12 cellular contexts compared by ENCODE assay signal in genomic region chr12:116171549-116171948, GRCh38.
DNase-seq lines count a peak whose midpoint lies in the region; ATAC-seq, FAIRE-seq and TF ChIP-seq lines count a peak whose summit lies in the region.
"Had no signal": no experiment of that assay in that cellular context is flagged by ENCODE, and none has a peak within 500 bp of the region (broad histone marks: within the 10 kb centered on the region; RNA-seq: fewer than 3 reads in every experiment).

No MANE protein-coding gene starts in this region.

- intact Hi-C loops in K562 (cut with micrococcal nuclease): no loop called here
- intact Hi-C loops in PC-9 (cut with micrococcal nuclease; ENCODE audit: unreplicated experiment): no loop called here
- intact Hi-C loops in lower lobe of right lung (cut with DNase I): no loop called here

- peaks cover 42% of the 10 kb centered on the region for H4K20me1 ChIP-seq in MM.1S (ENCODE audit: insufficient read depth, low read length)
- H4K20me1 ChIP-seq in K562 (replicated peaks; ENCODE audit: control insufficient read depth, insufficient read depth, low read length): peaks cover 10% of the 10 kb centered on the region; the same call in 1 of the 2 replicates
- peaks cover 47% of the 10 kb centered on the region for H4K20me1 ChIP-seq in PC-9 (ENCODE audit: insufficient read depth)

- peak overlapping the region in 5 of 10 donors; percentile 0 to 67 (median 46) for H3K27ac Mint-ChIP-seq in naive thymus-derived CD8-positive, alpha-beta T cell

- peak; percentile 26 for FAIRE-seq in K562 (lab: Jason Lieb, UNC)

- no peaks in the 10 kb centered on the region for H3K9me3 ChIP-seq in MM.1S (replicated peaks; ENCODE audit: insufficient read depth, low read length)
- H3K9me3 ChIP-seq in K562 (replicated peaks; ENCODE audit: control insufficient read depth, insufficient read depth, low read depth, low read length): no peaks in the 10 kb centered on the region
- H3K9me3 ChIP-seq in PC-9 (ENCODE audit: insufficient read depth, low read depth): no peaks in the 10 kb centered on the region
- no peaks in the 10 kb centered on the region for H3K9me3 ChIP-seq in lower lobe of right lung

- peak overlapping the region; percentile 86 for H3K4me2 ChIP-seq in MM.1S (ENCODE audit: low read depth, low read length)
- H3K4me2 ChIP-seq in K562 (ENCODE audit: insufficient read depth, low read length): no peak overlapping the region
- no peak overlapping the region for H3K4me2 ChIP-seq in PC-9

- POLR2A ChIA-PET in K562 (lab: Yijun Ruan, JAX): interaction anchor here (1.0 to 1.8 kb wide), 6 partner anchors 10 to 25 kb away, joined by 3 to 7 read pairs (median 4); no protein-coding TSS in a partner anchor
- POLR2A ChIA-PET in naive thymus-derived CD8-positive, alpha-beta T cell (lab: Charles Lee): no interaction called here
- POLR2A ChIA-PET in PC-9 (lab: Charles Lee; ENCODE audit: unreplicated experiment): interaction anchor here (0.7 kb wide), 1 partner anchor 144 kb away, joined by 3 read pairs; no protein-coding TSS in a partner anchor

- H3K9me1 ChIP-seq in K562 (ENCODE audit: control insufficient read depth, insufficient read depth, low read length): no peaks in the 10 kb centered on the region

- H3K27ac ChIP-seq in MM.1S (ENCODE audit: low read length) (peak overlapping the region; percentile 55; the same call in 1 of the 2 replicates), K562 (ENCODE audit: extremely low read depth, low read depth, low read length) (peak overlapping the region; percentile 83), PC-9 (no peak overlapping the region), lower lobe of right lung (no peak overlapping the region)

- TF ChIP-seq RAD21 in K562 (CRISPR knock-in tag; conservative IDR thresholded peaks at IDR 0.05 in 1 of 2, IDR thresholded peaks at IDR 0.05 in 1 of 2): no peak

- BruUV-seq in K562 (replicated peaks; lab: Mats Ljungman, UMichigan) (no TSS peak), PC-9 (replicated peaks; lab: Mats Ljungman, UMichigan) (no TSS peak)

- 38% methylated on average over 3 of the region's 3 CpGs for WGBS in K562 (ENCODE audit: insufficient coverage, low coverage, missing lambda C conversion rate)

- H3K9me3 Mint-ChIP-seq in naive thymus-derived CD8-positive, alpha-beta T cell: no peaks in the 10 kb centered on the region

- H3K4me1 ChIP-seq in MM.1S (ENCODE audit: low read length) (0 out of 2 replicates have a peak, but pooled peaks cover 8% of the 10 kb centered on the region), K562 (replicated peaks in 1 of 2; ENCODE audit: control insufficient read depth in 2 of 2, insufficient read depth in 2 of 2, low read length in 2 of 2) (peaks cover 3 to 43% of the 10 kb centered on the region in 2 experiments; a peak in 4 of 5 replicates), PC-9 (replicated peaks; ENCODE audit: insufficient read depth) (peaks cover 16% of the 10 kb centered on the region; the same call in 1 of the 2 replicates), lower lobe of right lung (peaks cover 23% of the 10 kb centered on the region)

- no peak for TF ChIP-seq EP300 in K562 (IDR thresholded peaks at IDR 0.05; ENCODE audit: low read length)

- H3K36me3 ChIP-seq in MM.1S (replicated peaks; ENCODE audit: insufficient read depth, low read length): no peaks in the 10 kb centered on the region
- H3K36me3 ChIP-seq in K562 (ENCODE audit: control insufficient read depth, insufficient read depth, low read length): no peaks in the 10 kb centered on the region
- no peaks in the 10 kb centered on the region for H3K36me3 ChIP-seq in PC-9 (ENCODE audit: low read depth)
- H3K36me3 ChIP-seq in lower lobe of right lung: no peaks in the 10 kb centered on the region

- peak; percentile 42 for DNase-seq in EL
- no peak for DNase-seq in MM.1S
- no peak for DNase-seq in K562 (ENCODE audit: extremely low read depth in 1 of 4, low spot score in 3 of 4)
- no peak for DNase-seq in naive thymus-derived CD8-positive, alpha-beta T cell
- DNase-seq in PC-9: no peak
- no peak for DNase-seq in lower lobe of right lung
- DNase-seq: activated CD4-positive, CD25-positive, alpha-beta regulatory T cell treated with anti-CD3 and anti-CD28 coated beads, Interleukin-2, amount 50 U/mL, for 72 hours; anterior cingulate cortex; islet precursor cell; NCI-H510A treated with DMSO at 0.1 percent for 48 hours; SHP77 had no signal

- H3K9me2 ChIP-seq in MM.1S (replicated peaks; ENCODE audit: insufficient read depth, low read length) (no peaks in the 10 kb centered on the region), PC-9 (ENCODE audit: insufficient read depth) (no peaks in the 10 kb centered on the region)

- no peak for ATAC-seq in K562
- ATAC-seq in naive thymus-derived CD8-positive, alpha-beta T cell: no peak
- no peak for ATAC-seq in lower lobe of right lung
- no peak for ATAC-seq in GM19351 (IDR thresholded peaks at IDR 0.05; ENCODE audit: unreplicated experiment)

- H3K4me3 ChIP-seq in MM.1S (ENCODE audit: low read length) (peak overlapping the region; percentile 52; the same call in 1 of the 2 replicates), K562 (no peak overlapping the region), PC-9 (no peak overlapping the region), lower lobe of right lung (no peak overlapping the region)

- H3K27me3 ChIP-seq in MM.1S (replicated peaks; ENCODE audit: insufficient read depth, low read length): no peaks in the 10 kb centered on the region
- no peaks in the 10 kb centered on the region for H3K27me3 ChIP-seq in K562 (ENCODE audit: control insufficient read depth in 2 of 2, insufficient read depth in 2 of 2, low read length in 2 of 2)
- H3K27me3 ChIP-seq in PC-9 (ENCODE audit: insufficient read depth, low read depth): no peaks in the 10 kb centered on the region
- H3K27me3 ChIP-seq in lower lobe of right lung (ENCODE audit: low read depth): no peaks in the 10 kb centered on the region

- H3F3A ChIP-seq in MM.1S (ENCODE audit: insufficient read depth, low read length): peaks cover 13% of the 10 kb centered on the region; the same call in 1 of the 2 replicates
- H3F3A ChIP-seq in PC-9 (ENCODE audit: insufficient read depth, low read depth): 0 out of 2 replicates have a peak, but pooled peaks cover 5% of the 10 kb centered on the region

- H3K27me3 Mint-ChIP-seq in naive thymus-derived CD8-positive, alpha-beta T cell: no peaks in the 10 kb centered on the region

- peaks cover 30 to 76% (median 60%) of the 10 kb centered on the region in 4 donors for H3K4me1 Mint-ChIP-seq in naive thymus-derived CD8-positive, alpha-beta T cell

- in situ Hi-C loops in K562 (cut with MboI): no loop called here

- H3K4me3 Mint-ChIP-seq in naive thymus-derived CD8-positive, alpha-beta T cell: peak overlapping the region in 7 of 10 donors; percentile 2 to 72 (median 64)

- no peak for TF ChIP-seq CTCF in MM.1S (IDR thresholded peaks at IDR 0.05; ENCODE audit: low read length)
- no peak for TF ChIP-seq CTCF in K562 (IDR thresholded peaks at IDR 0.05 in 2 of 3, conservative IDR thresholded peaks at IDR 0.05 in 1 of 3; ENCODE audit: insufficient read depth in 2 of 3, low read depth in 1 of 3, low read length in 3 of 3)
- TF ChIP-seq CTCF in PC-9 (conservative IDR thresholded peaks at IDR 0.05): no peak
- TF ChIP-seq CTCF in lower lobe of right lung (IDR thresholded peaks at IDR 0.05): no peak

- TF ChIP-seq POLR2A in K562 (conservative IDR thresholded peaks at IDR 0.05): no peak

- H3K9ac ChIP-seq in MM.1S (ENCODE audit: low read length) (no peak overlapping the region; the same call in 1 of the 2 replicates), K562 (ENCODE audit: insufficient read depth in 1 of 2, low read depth in 2 of 2, low read length in 2 of 2) (peak overlapping the region in 1 of 2 experiments; percentile 57; a peak in 1 of 4 replicates)

- H2AFZ ChIP-seq in MM.1S (ENCODE audit: low read length) (no peak overlapping the region), K562 (ENCODE audit: low read depth, low read length) (no peak overlapping the region), PC-9 (no peak overlapping the region)

- CTCF ChIA-PET in K562 (lab: Yijun Ruan, JAX; ENCODE audit: low intra/inter-chr PET ratio): no interaction called here
- CTCF ChIA-PET in PC-9 (lab: Charles Lee): interaction anchor here (0.6 to 0.7 kb wide), 2 partner anchors 64 to 196 kb away, joined by 3 read pairs; no protein-coding TSS in a partner anchor

- peaks cover 0 to 2% (median 0%) of the 10 kb centered on the region in 3 donors for H3K36me3 Mint-ChIP-seq in naive thymus-derived CD8-positive, alpha-beta T cell

- H3K79me2 ChIP-seq in MM.1S (ENCODE audit: low read length) (peaks cover 98% of the 10 kb centered on the region), K562 (ENCODE audit: control insufficient read depth, insufficient read depth, low read length) (peaks cover 100% of the 10 kb centered on the region), PC-9 (ENCODE audit: low read depth) (peaks cover 99% of the 10 kb centered on the region)

TF ChIP-seq in K562, 482 proteins besides CTCF, POLR2A, EP300 and RAD21 (continues in another document):
- TF ChIP-seq IRF9 (tag; IDR thresholded peaks at IDR 0.05): no peak
- no peak for TF ChIP-seq ZNF121 (CRISPR knock-in tag; conservative IDR thresholded peaks at IDR 0.05)
- TF ChIP-seq, protein P1, sequence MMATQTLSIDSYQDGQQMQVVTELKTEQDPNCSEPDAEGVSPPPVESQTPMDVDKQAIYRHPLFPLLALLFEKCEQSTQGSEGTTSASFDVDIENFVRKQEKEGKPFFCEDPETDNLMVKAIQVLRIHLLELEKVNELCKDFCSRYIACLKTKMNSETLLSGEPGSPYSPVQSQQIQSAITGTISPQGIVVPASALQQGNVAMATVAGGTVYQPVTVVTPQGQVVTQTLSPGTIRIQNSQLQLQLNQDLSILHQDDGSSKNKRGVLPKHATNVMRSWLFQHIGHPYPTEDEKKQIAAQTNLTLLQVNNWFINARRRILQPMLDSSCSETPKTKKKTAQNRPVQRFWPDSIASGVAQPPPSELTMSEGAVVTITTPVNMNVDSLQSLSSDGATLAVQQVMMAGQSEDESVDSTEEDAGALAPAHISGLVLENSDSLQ (IDR thresholded peaks at IDR 0.05): no peak
- TF ChIP-seq SMAD2 (IDR thresholded peaks at IDR 0.05; ENCODE audit: low read depth, low read length): no peak
- no peak for TF ChIP-seq MAFG (tag; conservative IDR thresholded peaks at IDR 0.05)
- no peak for TF ChIP-seq XRCC4 (IDR thresholded peaks at IDR 0.05; ENCODE audit: extremely low read depth, insufficient read depth, insufficient read length)
- TF ChIP-seq IRF2 (CRISPR knock-in tag; IDR thresholded peaks at IDR 0.05): no peak
- TF ChIP-seq SIN3B (IDR thresholded peaks at IDR 0.05; ENCODE audit: low read depth): no peak
- no peak for TF ChIP-seq COPS2 (conservative IDR thresholded peaks at IDR 0.05)

Comparison
In these comparisons a context has a peak if more than half of its experiments do, and no peak if none do; other contexts are left out.
1. H3K27ac ChIP-seq: peak in MM.1S (single experiment) and K562 (single experiment); none in PC-9 (single experiment) and lower lobe of right lung (single experiment).